Comparison of ENCODE assay signal across 1 cellular context in genomic region chr4:139176299-139177048, GRCh38.
TF ChIP-seq lines count a peak whose summit lies in the region.

No MANE protein-coding gene starts in this region.

TF ChIP-seq in HepG2, 621 proteins besides CTCF, POLR2A, EP300 and RAD21 (continued from another document and continues in another):
- TF ChIP-seq DZIP1 (CRISPR knock-in tag; IDR thresholded peaks at IDR 0.05), result no peak
- peak; percentile 72; the same call in 1 of the 2 replicates for TF ChIP-seq ZNF558 (CRISPR knock-in tag; IDR thresholded peaks at IDR 0.05; ENCODE audit: borderline replicate concordance)
- no peak for TF ChIP-seq SRSF9 (IDR thresholded peaks at IDR 0.05; ENCODE audit: borderline replicate concordance, insufficient read depth, low read depth, low read length, poor library complexity, severe bottlenecking)
- no peak for TF ChIP-seq ZNF34 (CRISPR knock-in tag; IDR thresholded peaks at IDR 0.05; ENCODE audit: borderline replicate concordance)
- TF ChIP-seq ZNF510 (CRISPR knock-in tag; IDR thresholded peaks at IDR 0.05; ENCODE audit: low read depth), result peak; percentile 33; the same call in 1 of the 2 replicates
- peak; percentile 55 for TF ChIP-seq TBX2 (CRISPR knock-in tag; IDR thresholded peaks at IDR 0.05; ENCODE audit: borderline replicate concordance)
- peak; percentile 74; the same call in 1 of the 2 replicates for TF ChIP-seq ZNF556 (CRISPR knock-in tag; IDR thresholded peaks at IDR 0.05; ENCODE audit: borderline replicate concordance)
- TF ChIP-seq ZNF607 (CRISPR knock-in tag; IDR thresholded peaks at IDR 0.05; ENCODE audit: borderline replicate concordance), result peak; percentile 22; the same call in 1 of the 2 replicates
- TF ChIP-seq ZNF225 (CRISPR knock-in tag; IDR thresholded peaks at IDR 0.05), result no peak
- no peak for TF ChIP-seq PBX2 (CRISPR knock-in tag; IDR thresholded peaks at IDR 0.05)
- TF ChIP-seq DNMT1 (CRISPR knock-in tag; IDR thresholded peaks at IDR 0.05), result no peak
- 0 out of 2 replicates have a peak, but pooled peaks have one; percentile 30 for TF ChIP-seq GATA4 (IDR thresholded peaks at IDR 0.05; ENCODE audit: borderline replicate concordance, low read depth)
- TF ChIP-seq HNRNPL (IDR thresholded peaks at IDR 0.05; ENCODE audit: low read depth, low read length), result no peak
- 0 out of 2 replicates have a peak, but pooled peaks have one; percentile 35 for TF ChIP-seq ZBTB2 (CRISPR knock-in tag; IDR thresholded peaks at IDR 0.05; ENCODE audit: low read depth)
- no peak for TF ChIP-seq ZNF232 (CRISPR knock-in tag; IDR thresholded peaks at IDR 0.05; ENCODE audit: borderline replicate concordance)
- no peak; the same call in 1 of the 2 replicates for TF ChIP-seq THAP11 (CRISPR knock-in tag; IDR thresholded peaks at IDR 0.05)
- no peak for TF ChIP-seq ZNF644 (CRISPR knock-in tag; IDR thresholded peaks at IDR 0.05; ENCODE audit: low read depth)
- TF ChIP-seq GTF3A (CRISPR knock-in tag; conservative IDR thresholded peaks at IDR 0.05), result no peak
- 0 out of 2 replicates have a peak, but pooled peaks have one; percentile 24 for TF ChIP-seq ZNF589 (CRISPR knock-in tag; conservative IDR thresholded peaks at IDR 0.05)
- peak; percentile 64; the same call in 1 of the 2 replicates for TF ChIP-seq IKZF5 (CRISPR knock-in tag; IDR thresholded peaks at IDR 0.05)
- TF ChIP-seq SRSF4 (IDR thresholded peaks at IDR 0.05; ENCODE audit: low read depth, low read length, poor library complexity, severe bottlenecking), result no peak
- TF ChIP-seq BRCA1 (CRISPR knock-in tag; IDR thresholded peaks at IDR 0.05), result no peak
- TF ChIP-seq IRX3 (CRISPR knock-in tag; IDR thresholded peaks at IDR 0.05; ENCODE audit: borderline replicate concordance, low read depth), result no peak
- TF ChIP-seq MTF2 (CRISPR knock-in tag; IDR thresholded peaks at IDR 0.05; ENCODE audit: borderline replicate concordance), result no peak
- no peak for TF ChIP-seq ZNF569 (CRISPR knock-in tag; IDR thresholded peaks at IDR 0.05; ENCODE audit: borderline replicate concordance)
- TF ChIP-seq ZNF263 (CRISPR knock-in tag; IDR thresholded peaks at IDR 0.05), result peak; percentile 14; the same call in 1 of the 2 replicates
- TF ChIP-seq RFX5 (IDR thresholded peaks at IDR 0.05; ENCODE audit: low read depth, low read length), result no peak
- TF ChIP-seq ZNF740 (CRISPR knock-in tag; IDR thresholded peaks at IDR 0.05), result peak; percentile 89
- TF ChIP-seq ZNF7 (CRISPR knock-in tag; IDR thresholded peaks at IDR 0.05), result no peak
- peak; percentile 67 for TF ChIP-seq ZNF687 (CRISPR knock-in tag; IDR thresholded peaks at IDR 0.05)
- no peak for TF ChIP-seq ZNF253 (CRISPR knock-in tag; IDR thresholded peaks at IDR 0.05; ENCODE audit: borderline replicate concordance)
- TF ChIP-seq ZNF576 (CRISPR knock-in tag; IDR thresholded peaks at IDR 0.05), result no peak
- no peak for TF ChIP-seq ZNF432 (CRISPR knock-in tag; IDR thresholded peaks at IDR 0.05; ENCODE audit: borderline replicate concordance)
- TF ChIP-seq BORCS8-MEF2B (CRISPR knock-in tag; IDR thresholded peaks at IDR 0.05), result no peak
- no peak for TF ChIP-seq GABPA (IDR thresholded peaks at IDR 0.05; ENCODE audit: low read depth, low read length)
- no peak for TF ChIP-seq GABPA (CRISPR knock-in tag; IDR thresholded peaks at IDR 0.05; ENCODE audit: low read depth)
- no peak for TF ChIP-seq POLR2AphosphoS2 (IDR thresholded peaks at IDR 0.05; ENCODE audit: low read depth, low read length)
- TF ChIP-seq SPEN (CRISPR knock-in tag; IDR thresholded peaks at IDR 0.05; ENCODE audit: low read depth), result no peak
- TF ChIP-seq RARG (CRISPR knock-in tag; IDR thresholded peaks at IDR 0.05; ENCODE audit: low read depth), result no peak
- no peak; the same call in 1 of the 2 replicates for TF ChIP-seq ZNF142 (CRISPR knock-in tag; IDR thresholded peaks at IDR 0.05)
- 0 out of 2 replicates have a peak, but pooled peaks have one; percentile 41 for TF ChIP-seq ZNF816 (CRISPR knock-in tag; IDR thresholded peaks at IDR 0.05; ENCODE audit: borderline replicate concordance)
- TF ChIP-seq ZNF3 (CRISPR knock-in tag; IDR thresholded peaks at IDR 0.05), result no peak
- no peak for TF ChIP-seq ZNF468 (CRISPR knock-in tag; IDR thresholded peaks at IDR 0.05)
- TF ChIP-seq PCBP1 (IDR thresholded peaks at IDR 0.05; ENCODE audit: borderline replicate concordance, low read depth, low read length), result 0 out of 2 replicates have a peak, but pooled peaks have one; percentile 39
- peak; percentile 76; the same call in 1 of the 2 replicates for TF ChIP-seq MTERF4 (CRISPR knock-in tag; IDR thresholded peaks at IDR 0.05)
